ENCODE assay signal across 21 cellular contexts in the genomic region with DNA sequence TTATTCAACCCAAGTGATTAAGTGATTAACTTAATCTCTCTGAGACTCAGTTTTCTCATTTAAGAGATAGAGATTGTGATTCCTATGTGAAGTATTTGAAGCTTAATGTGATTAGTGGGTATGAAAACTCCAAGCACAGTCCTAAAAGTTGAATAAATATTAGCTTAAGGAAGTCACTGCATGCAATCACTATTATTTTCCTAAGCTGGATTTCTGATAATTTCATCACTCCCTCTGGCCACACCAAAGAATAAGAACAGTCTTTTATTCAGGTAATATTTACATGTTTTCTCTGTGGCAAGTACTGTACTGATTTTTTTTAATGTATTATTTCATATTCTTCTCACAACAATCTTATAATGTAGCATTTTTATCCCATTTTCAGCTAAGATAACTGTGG. TPM values are rescaled to one million over a fixed set of nuclear protein-coding genes. Genes with fewer than 3 reads are reported as not detected.
A peak's percentile ranks its signal among the peaks of the same experiment; 100 is the strongest.
DNase-seq lines count a peak whose midpoint lies in the region; ATAC-seq, FAIRE-seq and TF ChIP-seq lines count a peak whose summit lies in the region.
"Had no signal": no experiment of that assay in that cellular context is flagged by ENCODE, and none has a peak within 500 bp of the region (broad histone marks: within the 10 kb centered on the region; RNA-seq: fewer than 3 reads in every experiment).

No MANE protein-coding gene starts in this region.

- in situ Hi-C loops in HepG2 (cut with HindIII; ENCODE audit: extremely low pct_ligation_motif_present, low pct_unique_long_range_greater_than_20kb) = no loop called here

- no peak overlapping the region for H3K4me3 ChIP-seq in liver (ENCODE audit: low read depth in 1 of 3, low read length in 3 of 3)
- H3K4me3 ChIP-seq in HepG2 (replicated peaks in 1 of 3; ENCODE audit: insufficient read depth in 1 of 3, low read depth in 2 of 3, low read length in 3 of 3) = no peak overlapping the region
- H3K4me3 ChIP-seq: BLaER1, K562 had no signal

- no peaks in the 10 kb centered on the region for H3K27me3 Mint-ChIP-seq in WTC11 (ENCODE audit: low read depth)

- no peak overlapping the region for H3K9ac ChIP-seq in liver (ENCODE audit: low read depth in 1 of 2, low read length in 2 of 2)
- H3K9ac ChIP-seq in HepG2 (ENCODE audit: insufficient read depth, low read depth, low read length) = no peak overlapping the region
- H3K9ac ChIP-seq: BLaER1 had no signal

- no peak overlapping the region for H2AFZ ChIP-seq in HepG2 (ENCODE audit: low read length)

- CTCF ChIA-PET in HepG2 (lab: Yijun Ruan, JAX; ENCODE audit: low intra/inter-chr PET ratio, low total read pairs) = no interaction called here
- CTCF ChIA-PET in WTC11 (lab: Charles Lee) = interaction anchor here (0.9 to 1.5 kb wide), 2 partner anchors 49 to 52 kb away, joined by 3 to 4 read pairs; no protein-coding TSS in a partner anchor

- no peak for DNase-seq in HepG2 (ENCODE audit: low spot score)
- DNase-seq in WTC11 (ENCODE audit: low spot score) = no peak
- DNase-seq in fibroblast of the conjunctiva (ENCODE audit: low read depth) = peak; percentile 13
- DNase-seq in GOT3 (lab: John Stamatoyannopoulos, UW) = no peak
- DNase-seq in CD1c-positive myeloid dendritic cell (ENCODE audit: extremely low spot score) = no peak
- DNase-seq: CD8-positive, alpha-beta T cell; DMS79; H9; NCI-H1092 treated with DMSO at 0.1 percent for 48 hours; NCI-H146; NCI-H2029 treated with DMSO at 0.1 percent for 48 hours; NCI-H2171; NCI-H526 treated with DMSO at 0.1 percent for 48 hours; OCI-M1; SHP77 treated with DMSO at 0.1 percent for 48 hours had no signal

- no peaks in the 10 kb centered on the region for H3K79me2 ChIP-seq in HepG2 (ENCODE audit: insufficient read depth, low read length)

- no TSS peak for BruUV-seq in HepG2 (replicated peaks; lab: Mats Ljungman, UMichigan)

- peak in 1 of 2 donors; percentile 9 for TF ChIP-seq RAD21 in liver (IDR thresholded peaks at IDR 0.05)
- no peak for TF ChIP-seq RAD21 in HepG2 (CRISPR knock-in tag; IDR thresholded peaks at IDR 0.05)

- H3K4me3 Mint-ChIP-seq in WTC11 = no peak overlapping the region
- H3K4me3 Mint-ChIP-seq: CD8-positive, alpha-beta T cell; H9 had no signal

- H3K9me3 Mint-ChIP-seq in WTC11 = peaks cover 3% of the 10 kb centered on the region; the same call in 1 of the 2 replicates

- no peak for TF ChIP-seq POLR2A in HepG2 (IDR thresholded peaks at IDR 0.05; ENCODE audit: insufficient read depth in 1 of 2, low read depth in 2 of 2, low read length in 2 of 2)

- no peaks in the 10 kb centered on the region for H3K27me3 ChIP-seq in liver (ENCODE audit: control insufficient read depth in 4 of 4, insufficient read depth in 4 of 4, low read length in 3 of 4)
- H3K27me3 ChIP-seq in HepG2 (ENCODE audit: control insufficient read depth in 1 of 2, insufficient read depth in 2 of 2, low read length in 2 of 2) = no peaks in the 10 kb centered on the region
- H3K27me3 ChIP-seq: BLaER1 had no signal

- no peaks in the 10 kb centered on the region for H4K20me1 ChIP-seq in HepG2 (ENCODE audit: insufficient read depth, low read length)
- H4K20me1 ChIP-seq: BLaER1 had no signal

- FAIRE-seq in HepG2 (lab: Jason Lieb, UNC) = no peak
- FAIRE-seq: K562 had no signal

- H3K27ac Mint-ChIP-seq in WTC11 = no peak overlapping the region
- H3K27ac Mint-ChIP-seq: CD8-positive, alpha-beta T cell had no signal

- peaks cover 24% of the 10 kb centered on the region for H3K36me3 Mint-ChIP-seq in WTC11

- POLR2A ChIA-PET in HepG2 (lab: Yijun Ruan, JAX) (interaction anchor here (1.1 to 1.4 kb wide), 3 partner anchors 31 to 300 kb away, joined by 3 to 6 read pairs (median 3); a partner anchor contains a TSS), WTC11 (lab: Charles Lee) (no interaction called here)

- H3K9me3 ChIP-seq in liver (ENCODE audit: control insufficient read depth in 4 of 4, low read length in 3 of 4) (peaks cover 0 to 5% (median 0%) of the 10 kb centered on the region in 4 donors), HepG2 (ENCODE audit: low read length) (no peaks in the 10 kb centered on the region)

- peaks cover 0 to 3% (median 0%) of the 10 kb centered on the region in 4 donors for H3K4me1 ChIP-seq in liver (ENCODE audit: control insufficient read depth in 4 of 4, insufficient read depth in 4 of 4, low read length in 3 of 4)
- no peaks in the 10 kb centered on the region for H3K4me1 ChIP-seq in HepG2 (ENCODE audit: insufficient read depth, low read length)
- H3K4me1 ChIP-seq: BLaER1 had no signal

- TF ChIP-seq EP300 in HepG2 (IDR thresholded peaks at IDR 0.05; ENCODE audit: low read depth in 2 of 2, low read length in 2 of 2) (no peak), HepG2 (CRISPR knock-in tag; IDR thresholded peaks at IDR 0.05; ENCODE audit: borderline replicate concordance) (no peak)

- H3K27ac ChIP-seq in liver (ENCODE audit: low read depth in 1 of 2, low read length in 2 of 2) = no peak overlapping the region
- no peak overlapping the region for H3K27ac ChIP-seq in HepG2 (ENCODE audit: extremely low read length, insufficient read depth, low read length)
- H3K27ac ChIP-seq: BLaER1 had no signal

- no peak for ATAC-seq in HepG2
- no peak for ATAC-seq in WTC11
- ATAC-seq in HG03196 (IDR thresholded peaks at IDR 0.05; ENCODE audit: unreplicated experiment) = no peak
- ATAC-seq in HG02763 (IDR thresholded peaks at IDR 0.05; ENCODE audit: unreplicated experiment) = no peak
- ATAC-seq: CD8-positive, alpha-beta T cell; K562; SK-N-SH treated with all-trans-retinoic acid at 6 μM for 48 hours had no signal

- H3K4me2 ChIP-seq in HepG2 (ENCODE audit: low read depth, low read length) = no peak overlapping the region
- H3K4me2 ChIP-seq: BLaER1 had no signal

- H3K36me3 ChIP-seq in liver (ENCODE audit: control insufficient read depth in 4 of 4, insufficient read depth in 3 of 4, low read depth in 1 of 4, low read length in 3 of 4) = peaks cover 0 to 3% (median 2%) of the 10 kb centered on the region in 4 donors
- H3K36me3 ChIP-seq in HepG2 (replicated peaks in 1 of 2; ENCODE audit: control insufficient read depth in 1 of 2, insufficient read depth in 2 of 2, low read length in 2 of 2) = 0 out of 5 replicates have a peak, but pooled peaks cover 0 to 2% of the 10 kb centered on the region in 2 experiments

- H3K4me1 Mint-ChIP-seq in WTC11 = peaks cover 19% of the 10 kb centered on the region

- intact Hi-C loops in HepG2 (cut with micrococcal nuclease; ENCODE audit: unreplicated experiment) = no loop called here

- TF ChIP-seq CTCF in liver (IDR thresholded peaks at IDR 0.05; ENCODE audit: low read depth, low read length, missing input control) (no peak), HepG2 (CRISPR knock-in tag; IDR thresholded peaks at IDR 0.05) (no peak), WTC11 (IDR thresholded peaks at IDR 0.05) (no peak)

TF ChIP-seq in liver, 16 proteins besides CTCF, POLR2A, EP300 and RAD21 (continues in another document):
- no peak for TF ChIP-seq FOXA1 (IDR thresholded peaks at IDR 0.05)
- peak; percentile 37 for TF ChIP-seq SP1 (IDR thresholded peaks at IDR 0.05)
- peak in 1 of 2 donors; percentile 8 for TF ChIP-seq HNF4A (conservative IDR thresholded peaks at IDR 0.05)
- TF ChIP-seq RXRA (IDR thresholded peaks at IDR 0.05) = peak in 1 of 2 donors; percentile 8

TF ChIP-seq in HepG2, 621 proteins besides CTCF, POLR2A, EP300 and RAD21 (continues in another document):
- TF ChIP-seq ZSCAN22 (CRISPR knock-in tag; IDR thresholded peaks at IDR 0.05) (no peak), KDM2A (CRISPR knock-in tag; IDR thresholded peaks at IDR 0.05; ENCODE audit: borderline replicate concordance, low read depth) (no peak)

TF ChIP-seq in WTC11, 78 proteins besides CTCF, POLR2A, EP300 and RAD21 (continues in another document):
- no peak for TF ChIP-seq NFE2L1 (CRISPR knock-in tag; IDR thresholded peaks at IDR 0.05)

RNA-seq across cellular contexts. Expression of a gene that starts 31.1 kb away (rescaled TPM):
- total RNA-seq in liver (10 to 100 TPM; 11.0 to 27.6 TPM), HepG2 (2016; rRNA removed; fragmentation: Illumina TruSeq; extraction: Trizol) (2.7 and 6.0 TPM in 2 replicates), WTC11 (2021) (17.2 to 18.8 TPM (median 18.1 TPM) in 3 replicates)
- polyA plus RNA-seq in liver (10 to 100 TPM; 11.9 to 13.3 TPM), HepG2 (2011; rRNA removed) (48.7 and 56.0 TPM in 2 replicates)
- total RNA-seq in HepG2 (2016; cell fraction: cytosol; rRNA removed; fragmentation: Illumina TruSeq; extraction: Trizol; ENCODE audit: low read depth) = 0.79 and 0.91 TPM in 2 replicates
- 2.9 and 6.1 TPM in 2 replicates for total RNA-seq in HepG2 (2016; cell fraction: insoluble cytoplasmic fraction; rRNA removed; fragmentation: Illumina TruSeq; extraction: Trizol)
- total RNA-seq in HepG2 (2016; cell fraction: membrane; rRNA removed; fragmentation: Illumina TruSeq; extraction: Trizol) = 1.9 TPM in 2 replicates
- 7.4 and 8.5 TPM in 2 replicates for total RNA-seq in HepG2 (2016; cell fraction: nucleus; rRNA removed; fragmentation: Illumina TruSeq; extraction: Trizol)
- polyA plus RNA-seq in HepG2 (2011; cell fraction: cytosol; rRNA removed) = 28.9 and 51.0 TPM in 2 replicates
- 11.6 and 15.8 TPM in 2 replicates for polyA plus RNA-seq in HepG2 (2011; cell fraction: nucleus; rRNA removed)
- 36.4 and 48.7 TPM in 2 replicates for polyA plus RNA-seq in HepG2 (2012)
- polyA plus RNA-seq in HepG2 (2016; cell fraction: cytosol; fragmentation: Illumina TruSeq; extraction: Trizol; ENCODE audit: low read depth) = 1.5 and 1.8 TPM in 2 replicates
- 4.6 and 4.8 TPM in 2 replicates for polyA plus RNA-seq in HepG2 (2016; cell fraction: insoluble cytoplasmic fraction; fragmentation: Illumina TruSeq; extraction: Trizol; ENCODE audit: low read depth)
- 2.2 and 2.3 TPM in 2 replicates for polyA plus RNA-seq in HepG2 (2016; cell fraction: membrane; fragmentation: Illumina TruSeq; extraction: Trizol; ENCODE audit: low read depth)
- polyA plus RNA-seq in HepG2 (2016; cell fraction: nucleus; fragmentation: Illumina TruSeq; extraction: Trizol; ENCODE audit: insufficient read depth, low read depth) = 11.4 and 16.1 TPM in 2 replicates
- 17.0 and 617 TPM in 2 replicates for polyA minus RNA-seq in HepG2 (2011; rRNA and poly(A)+ RNA removed; ENCODE audit: low replicate concordance)
- 24.7 and 25.8 TPM in 2 replicates for polyA minus RNA-seq in HepG2 (2011; cell fraction: cytosol; rRNA and poly(A)+ RNA removed)
- 42.5 and 44.9 TPM in 2 replicates for polyA minus RNA-seq in HepG2 (2011; cell fraction: nucleus; rRNA and poly(A)+ RNA removed)
